Comparison of ENCODE assay signal across 23 cellular contexts in genomic region chr3:73442152-73442551, GRCh38.
"Had no signal": no experiment of that assay in that cellular context is flagged by ENCODE, and none has a peak within 500 bp of the region (broad histone marks: within the 10 kb centered on the region; RNA-seq: fewer than 3 reads in every experiment).

No MANE protein-coding gene starts in this region.

- H3K4me3 ChIP-seq: K562, SJSA1, SK-N-MC had no signal

- H3K27me3 Mint-ChIP-seq: IgD-negative memory B cell had no signal

- ATAC-seq: K562 had no signal

- H3K4me1 Mint-ChIP-seq: IgD-negative memory B cell had no signal

- H3K36me3 ChIP-seq: SJSA1 had no signal

- DNase-seq: Kasumi-1, MM.1S, NCI-H1092 treated with DMSO at 0.1 percent for 48 hours, NCI-H1436, NCI-H187, NCI-H2029, NCI-H2081 treated with DMSO at 0.1 percent for 48 hours, NCI-H2171 treated with DMSO at 0.1 percent for 48 hours, NCI-H345, NCI-H446 treated with DMSO at 0.1 percent for 48 hours, NCI-H510A treated with DMSO at 0.1 percent for 48 hours, NCI-H526, Right ventricle myocardium superior, RPMI8226, SIG-M5 had no signal

- H3K9me3 ChIP-seq: SJSA1 had no signal

- H3K4me1 ChIP-seq: SJSA1 had no signal

- H3K4me2 ChIP-seq: KMS-11 had no signal

- H3K9ac ChIP-seq: KMS-11 had no signal

- H3K36me3 Mint-ChIP-seq: IgD-negative memory B cell had no signal

- H3K27ac ChIP-seq: HL-60, KMS-11, SJSA1, SK-N-MC had no signal

- H3K27ac Mint-ChIP-seq: IgD-negative memory B cell had no signal

- FAIRE-seq: HTR-8/SVneo, K562, RCC 7860 had no signal

- H3K9me3 Mint-ChIP-seq: IgD-negative memory B cell had no signal

- H3K27me3 ChIP-seq: SJSA1 had no signal

- H3K4me3 Mint-ChIP-seq: IgD-negative memory B cell had no signal
